ENCODE assay signal across 8 cellular contexts in genomic region chr20:62405108-62405980, GRCh38. TPM values are rescaled to one million over a fixed set of nuclear protein-coding genes. Genes with fewer than 3 reads are reported as not detected.
DNase-seq lines count a peak whose midpoint lies in the region; ATAC-seq and TF ChIP-seq lines count a peak whose summit lies in the region.

No MANE protein-coding gene starts in this region.

- ATAC-seq in HG02884 (IDR thresholded peaks at IDR 0.05; ENCODE audit: unreplicated experiment) (no peak), GM21515 (IDR thresholded peaks at IDR 0.05; ENCODE audit: unreplicated experiment) (no peak)

- peak; percentile 56; the same call in 1 of the 2 replicates for TF ChIP-seq RAD21 in Ishikawa (IDR thresholded peaks at IDR 0.05; ENCODE audit: low read depth)

- no peaks in the 10 kb centered on the region for H3K27me3 ChIP-seq in adrenal gland
- H3K27me3 ChIP-seq in iPS-15b (ENCODE audit: control insufficient read depth, insufficient read depth, low read length): no peaks in the 10 kb centered on the region
- no peaks in the 10 kb centered on the region for H3K27me3 ChIP-seq in stomach smooth muscle (ENCODE audit: control insufficient read depth in 1 of 2, insufficient read depth in 2 of 2, low read length in 2 of 2)

- H3K4me3 ChIP-seq in adrenal gland (no peak overlapping the region), iPS-15b (ENCODE audit: low read depth, low read length) (peak overlapping the region; percentile 59), stomach smooth muscle (ENCODE audit: low read length in 2 of 2) (peak overlapping the region in 1 of 2 donors; percentile 82)

- no peak overlapping the region for H3K9ac ChIP-seq in iPS-15b (ENCODE audit: low read depth, low read length)
- peak overlapping the region in 1 of 2 donors; percentile 70 for H3K9ac ChIP-seq in stomach smooth muscle (ENCODE audit: low read length in 2 of 2)

- TF ChIP-seq POLR2A in adrenal gland (IDR thresholded peaks at IDR 0.05): no peak

- no peak for TF ChIP-seq EP300 in Ishikawa (IDR thresholded peaks at IDR 0.05; ENCODE audit: borderline replicate concordance)

- TF ChIP-seq CTCF in adrenal gland (IDR thresholded peaks at IDR 0.05): peak in 5 of 6 experiments; percentile 50 to 69 (median 59)

- H3K9me3 ChIP-seq in adrenal gland (replicated peaks in 1 of 3) (no peaks in the 10 kb centered on the region), iPS-15b (ENCODE audit: control insufficient read depth, insufficient read depth, low read length) (no peaks in the 10 kb centered on the region), stomach smooth muscle (ENCODE audit: control insufficient read depth in 2 of 2, low read length in 2 of 2) (no peaks in the 10 kb centered on the region)

- H3K4me1 ChIP-seq in adrenal gland (replicated peaks in 1 of 2) (peaks cover 24 to 29% of the 10 kb centered on the region in 2 donors), iPS-15b (ENCODE audit: control insufficient read depth, insufficient read depth, low read length) (no peaks in the 10 kb centered on the region), stomach smooth muscle (ENCODE audit: control insufficient read depth, insufficient read depth, low read length) (peaks cover 37% of the 10 kb centered on the region)

- intact Hi-C loops in adrenal gland (cut with DNase I) (no loop called here), posterior vena cava (cut with DNase I) (loop anchor here (5.0 to 10.0 kb wide), 2 partner anchors 389 to 1637 kb away; partner anchors contain the start of gene MRGBP (in 1 of the 2))

- 62 to 97% (median 66%) methylated on average over 8 to 23 of the region's 23 CpGs for WGBS in adrenal gland, 4 donors

- H3K27ac ChIP-seq in adrenal gland (no peak overlapping the region), stomach smooth muscle (ENCODE audit: low read length) (peak overlapping the region; percentile 24)

- DNase-seq in COLO668 (lab: John Stamatoyannopoulos, UW; ENCODE audit: unreplicated experiment) (peak; percentile 49), adrenal gland (peak; percentile 49 to 84 (median 67)), posterior vena cava (ENCODE audit: low spot score) (no peak)

- H3K36me3 ChIP-seq in adrenal gland (replicated peaks in 1 of 2) (no peaks in the 10 kb centered on the region), iPS-15b (ENCODE audit: control insufficient read depth, insufficient read depth, low read length) (no peaks in the 10 kb centered on the region), stomach smooth muscle (ENCODE audit: control insufficient read depth in 2 of 2, insufficient read depth in 2 of 2, low read length in 2 of 2) (peaks cover 0 to 3% of the 10 kb centered on the region in 2 donors)

TF ChIP-seq in Ishikawa, 13 proteins besides CTCF, POLR2A, EP300 and RAD21:
- no peak for TF ChIP-seq TCF12 (IDR thresholded peaks at IDR 0.05; ENCODE audit: low read depth)
- TF ChIP-seq REST (IDR thresholded peaks at IDR 0.05; ENCODE audit: low read depth): no peak
- no peak for TF ChIP-seq TEAD4 (IDR thresholded peaks at IDR 0.05)
- no peak for TF ChIP-seq ZBTB7A (IDR thresholded peaks at IDR 0.05; ENCODE audit: low read depth)
- peak; percentile 67 for TF ChIP-seq CEBPB (IDR thresholded peaks at IDR 0.05)

RNA-seq across cellular contexts. Expression of gene CABLES2, which starts 1.7 kb away (rescaled TPM):
- total RNA-seq in adrenal gland (1 to 10 TPM; 1.5 to 5.6 (median 3.9) TPM), posterior vena cava (1 to 10 TPM; 3.4 to 3.8 TPM)
- polyA plus RNA-seq in adrenal gland: 1 to 10 TPM; 2.8 to 4.1 (median 3.4) TPM

RNA-seq across cellular contexts. Expression of gene RPS21, which starts 18.4 kb away (rescaled TPM):
- 1,000 to 10,000 TPM; 1,155 to 4,794 (median 1,602) TPM for total RNA-seq in adrenal gland
- 1,000 to 10,000 TPM in 2 of 3 donors, 100 to 1,000 TPM in 1; 438 to 3,024 (median 2,274) TPM for polyA plus RNA-seq in adrenal gland
- 1,000 to 10,000 TPM; 1,227 to 1,253 TPM for total RNA-seq in posterior vena cava

RNA-seq across cellular contexts. Expression of gene RBBP8NL, which starts 22.0 kb away (rescaled TPM):
- total RNA-seq in adrenal gland: not detected
- not detected for polyA plus RNA-seq in adrenal gland
- not detected for total RNA-seq in posterior vena cava

RNA-seq across cellular contexts. Expression of gene LAMA5, which starts 38.2 kb away (rescaled TPM):
- 100 to 1,000 TPM in 4 of 8 donors, 10 to 100 TPM in 4; 35.3 to 146 (median 100) TPM for total RNA-seq in adrenal gland
- 100 to 1,000 TPM in 2 of 3 donors, 1 to 10 TPM in 1; 2.0 to 537 (median 262) TPM for polyA plus RNA-seq in adrenal gland
- total RNA-seq in posterior vena cava: 100 to 1,000 TPM; 131 to 183 TPM

Comparison
In these comparisons a context has a peak if more than half of its experiments do, and no peak if none do; other contexts are left out.
1. intact Hi-C loops: an anchor here in posterior vena cava (5.0 to 10.0 kb wide); none called in adrenal gland.